28 cellular contexts compared by ENCODE assay signal in genomic region chr11:14254533-14255530, GRCh38.
"Had no signal": no experiment of that assay in that cellular context is flagged by ENCODE, and none has a peak within 500 bp of the region (broad histone marks: within the 10 kb centered on the region; RNA-seq: fewer than 3 reads in every experiment).

No MANE protein-coding gene starts in this region.

- ATAC-seq: activated CD8-positive, alpha-beta T cell treated with anti-CD3 and anti-CD28 coated beads for 36 hours; left colon; natural killer cell; right lobe of liver; stimulated activated memory B cell treated with anti-CD40 and anti-IgM and Interleukin-4, amounts not matched to agents 10 μg/mL and 1 μg/mL and 100 μg/mL, for 72 hours; T-cell had no signal

- H2AFZ ChIP-seq: hepatocyte had no signal

- H3K27ac Mint-ChIP-seq: activated B cell treated with CpG ODN at 0.5 μM for 24 hours; activated CD8-positive, alpha-beta T cell treated with anti-CD3 and anti-CD28 coated beads for 36 hours; activated naive CD4-positive, alpha-beta T cell treated with anti-CD3 and anti-CD28 coated beads, Interleukin-2, amount 50 U/mL, for 24 hours; activated T-helper 2 cell treated with anti-CD3 and anti-CD28 coated beads, Interferon-gamma antibody, Interleukin-2, Interleukin-4, amounts not matched to agents 10 μg/mL and 5 μg/mL and 100 μg/mL, durations not matched to agents 14 hours and 24 hours and 36 hours; dendritic cell treated with granulocyte-macrophage colony-stimulating factor and Interleukin-4, amounts not matched to agents 40 ng/mL and 50 ng/mL, for 4 days; natural killer cell; progenitor cell of endocrine pancreas; stimulated activated memory B cell treated with anti-CD40 and anti-IgM and Interleukin-4, amounts not matched to agents 10 μg/mL and 1 μg/mL and 100 μg/mL, for 72 hours; T-cell had no signal

- H3K36me3 Mint-ChIP-seq: natural killer cell; stimulated activated memory B cell treated with anti-CD40 and anti-IgM and Interleukin-4, amounts not matched to agents 10 μg/mL and 1 μg/mL and 100 μg/mL, for 72 hours had no signal

- H3K4me3 Mint-ChIP-seq: activated B cell treated with CpG ODN at 0.5 μM for 24 hours; activated CD8-positive, alpha-beta T cell treated with anti-CD3 and anti-CD28 coated beads for 36 hours; activated naive CD4-positive, alpha-beta T cell treated with anti-CD3 and anti-CD28 coated beads, Interleukin-2, amount 50 U/mL, for 24 hours; dendritic cell treated with granulocyte-macrophage colony-stimulating factor and Interleukin-4, amounts not matched to agents 40 ng/mL and 50 ng/mL, for 4 days; natural killer cell; stimulated activated memory B cell treated with anti-CD40 and anti-IgM and Interleukin-4, amounts not matched to agents 10 μg/mL and 1 μg/mL and 100 μg/mL, for 72 hours; T-cell had no signal

- H3K4me1 Mint-ChIP-seq: activated B cell treated with CpG ODN at 0.5 μM for 24 hours; activated naive CD4-positive, alpha-beta T cell treated with anti-CD3 and anti-CD28 coated beads, Interleukin-2, amount 50 U/mL, for 24 hours; natural killer cell; stimulated activated memory B cell treated with anti-CD40 and anti-IgM and Interleukin-4, amounts not matched to agents 10 μg/mL and 1 μg/mL and 100 μg/mL, for 72 hours; T-cell had no signal

- H3K27me3 Mint-ChIP-seq: activated CD8-positive, alpha-beta T cell treated with anti-CD3 and anti-CD28 coated beads for 36 hours; activated naive CD4-positive, alpha-beta T cell treated with anti-CD3 and anti-CD28 coated beads, Interleukin-2, amount 50 U/mL, for 24 hours; T-cell had no signal

- H3K4me1 ChIP-seq: breast epithelium, gastrocnemius medialis, suprapubic skin, tibial artery had no signal

- H3K27ac ChIP-seq: breast epithelium, esophagus muscularis mucosa, gastrocnemius medialis, hepatocyte, neutrophil, ovary, right lobe of liver, stomach, suprapubic skin, tibial artery had no signal

- H3K9me3 ChIP-seq: breast epithelium, esophagus muscularis mucosa, gastrocnemius medialis, neutrophil, ovary, right lobe of liver, stomach, suprapubic skin, tibial artery had no signal

- H3K4me3 ChIP-seq: breast epithelium, esophagus muscularis mucosa, gastrocnemius medialis, hepatocyte, lung, ovary, right lobe of liver, stomach, suprapubic skin, tibial artery had no signal

- H3K27me3 ChIP-seq: hepatocyte, ovary, right lobe of liver had no signal

- H3K9me3 Mint-ChIP-seq: activated B cell treated with CpG ODN at 0.5 μM for 24 hours; activated CD8-positive, alpha-beta T cell treated with anti-CD3 and anti-CD28 coated beads for 36 hours; activated naive CD4-positive, alpha-beta T cell treated with anti-CD3 and anti-CD28 coated beads, Interleukin-2, amount 50 U/mL, for 24 hours; activated T-helper 2 cell treated with anti-CD3 and anti-CD28 coated beads, Interferon-gamma antibody, Interleukin-2, Interleukin-4, amounts not matched to agents 10 μg/mL and 5 μg/mL and 100 μg/mL, durations not matched to agents 14 hours and 24 hours and 36 hours; dendritic cell treated with granulocyte-macrophage colony-stimulating factor and Interleukin-4, amounts not matched to agents 40 ng/mL and 50 ng/mL, for 4 days; natural killer cell; stimulated activated memory B cell treated with anti-CD40 and anti-IgM and Interleukin-4, amounts not matched to agents 10 μg/mL and 1 μg/mL and 100 μg/mL, for 72 hours; T-cell had no signal

- H3K79me2 ChIP-seq: hepatocyte had no signal

- DNase-seq: activated B cell treated with CpG ODN at 0.5 μM for 24 hours; activated CD4-positive, alpha-beta T cell treated with anti-CD3 and anti-CD28 coated beads, Interleukin-2, amount 50 U/mL, for 1 hour; activated CD8-positive, alpha-beta T cell treated with anti-CD3 and anti-CD28 coated beads for 36 hours; activated T-cell treated with anti-CD3 and anti-CD28 coated beads, Interleukin-2, amount 50 U/mL, for 48 hours; central memory CD4-positive, alpha-beta T cell; gastrocnemius medialis; glutamatergic neuron; left colon; mesendoderm; natural killer cell; ovary; right lobe of liver; stimulated activated CD4-positive, alpha-beta T cell treated with anti-CD3 and anti-CD28 coated beads, Interleukin-12 subunit alpha, Interleukin-12 subunit beta, amount 100 ng/mL, for 4 hours; stimulated activated CD4-positive, alpha-beta T cell treated with anti-CD3 and anti-CD28 coated beads, Interleukin-4, amount 100 ng/mL, for 24 hours; stomach; T-cell; tibial artery had no signal

- H3K36me3 ChIP-seq: breast epithelium, esophagus muscularis mucosa, gastrocnemius medialis, neutrophil, ovary, right lobe of liver, suprapubic skin had no signal

- H3K4me2 ChIP-seq: hepatocyte had no signal
